10 cellular contexts compared by ENCODE assay signal in genomic region chr13:20713751-20714150, GRCh38. TPM values are rescaled to one million over a fixed set of nuclear protein-coding genes. Genes with fewer than 3 reads are reported as not detected.
DNase-seq lines count a peak whose midpoint lies in the region; TF ChIP-seq lines count a peak whose summit lies in the region.
"Had no signal": no experiment of that assay in that cellular context is flagged by ENCODE, and none has a peak within 500 bp of the region (broad histone marks: within the 10 kb centered on the region; RNA-seq: fewer than 3 reads in every experiment).

No MANE protein-coding gene starts in this region.

- H3K36me3 ChIP-seq in BJ (ENCODE audit: control insufficient read depth, insufficient read depth, low read length) = no peaks in the 10 kb centered on the region
- no peaks in the 10 kb centered on the region for H3K36me3 ChIP-seq in MG63
- H3K36me3 ChIP-seq: neural progenitor cell had no signal

- no peaks in the 10 kb centered on the region for H3K9me3 ChIP-seq in MG63

- H3K9me3 Mint-ChIP-seq in progenitor cell of endocrine pancreas (ENCODE audit: low read depth) (no peaks in the 10 kb centered on the region), type B pancreatic cell (no peaks in the 10 kb centered on the region), endothelial cell (ENCODE audit: unreplicated experiment) (no peaks in the 10 kb centered on the region)
- H3K9me3 Mint-ChIP-seq: neural progenitor cell had no signal

- DNase-seq in BJ (ENCODE audit: low read depth) (peak; percentile 18), MG63 (peak; percentile 74), epidermal melanocyte (ENCODE audit: insufficient read length, low spot score) (peak; percentile 46), posterior vena cava (ENCODE audit: low spot score) (peak; percentile 91), NCI-H2227 treated with DMSO at 0.1 percent for 48 hours (lab: John Stamatoyannopoulos, UW) (no peak), progenitor cell of endocrine pancreas (ENCODE audit: low spot score, unreplicated experiment) (no peak), type B pancreatic cell (ENCODE audit: extremely low spot score, unreplicated experiment) (no peak), endothelial cell (ENCODE audit: low spot score) (no peak)
- DNase-seq: activated CD4-positive, alpha-beta T cell treated with anti-CD3 and anti-CD28 coated beads for 4 hours had no signal

- intact Hi-C loops in posterior vena cava (cut with DNase I) = loop anchor here in 1 of 2 donors (5.0 kb wide), 1 partner anchor 114 kb away; no protein-coding TSS in a partner anchor

- CTCF ChIA-PET in BJ (lab: Yijun Ruan, JAX) = interaction anchor here (0.9 to 3.6 kb wide), 6 partner anchors 9 to 219 kb away, joined by 3 to 23 read pairs (median 11); partner anchors contain the start of gene IL17D

- H3K36me3 Mint-ChIP-seq in progenitor cell of endocrine pancreas (ENCODE audit: insufficient read depth) = no peaks in the 10 kb centered on the region
- H3K36me3 Mint-ChIP-seq in type B pancreatic cell = no peaks in the 10 kb centered on the region
- H3K36me3 Mint-ChIP-seq in endothelial cell (ENCODE audit: low read depth, unreplicated experiment) = no peaks in the 10 kb centered on the region
- H3K36me3 Mint-ChIP-seq: neural progenitor cell had no signal

- H3K27me3 ChIP-seq in BJ (ENCODE audit: control insufficient read depth, insufficient read depth, low read length) (peaks cover 1% of the 10 kb centered on the region; the same call in 1 of the 2 replicates), MG63 (no peaks in the 10 kb centered on the region)
- H3K27me3 ChIP-seq: neural progenitor cell had no signal

- TF ChIP-seq CTCF in BJ (IDR thresholded peaks at IDR 0.05; ENCODE audit: insufficient read depth, low read depth, low read length) (no peak), progenitor cell of endocrine pancreas (IDR thresholded peaks at IDR 0.05; ENCODE audit: unreplicated experiment) (no peak), type B pancreatic cell (conservative IDR thresholded peaks at IDR 0.05) (no peak), endothelial cell (IDR thresholded peaks at IDR 0.05; ENCODE audit: unreplicated experiment) (no peak)

- H3K4me1 Mint-ChIP-seq in progenitor cell of endocrine pancreas (ENCODE audit: low read depth) = peaks cover 2% of the 10 kb centered on the region
- H3K4me1 Mint-ChIP-seq in type B pancreatic cell (ENCODE audit: unreplicated experiment) = peaks cover 14% of the 10 kb centered on the region
- H3K4me1 Mint-ChIP-seq in endothelial cell (ENCODE audit: unreplicated experiment) = peaks cover 2% of the 10 kb centered on the region

- H3K27me3 Mint-ChIP-seq in progenitor cell of endocrine pancreas = peaks cover 19% of the 10 kb centered on the region
- peaks cover 15% of the 10 kb centered on the region for H3K27me3 Mint-ChIP-seq in type B pancreatic cell
- peaks cover 8% of the 10 kb centered on the region for H3K27me3 Mint-ChIP-seq in endothelial cell (ENCODE audit: unreplicated experiment)

- H3K4me3 Mint-ChIP-seq in progenitor cell of endocrine pancreas (ENCODE audit: low read depth) (no peak overlapping the region), type B pancreatic cell (no peak overlapping the region), endothelial cell (ENCODE audit: unreplicated experiment) (no peak overlapping the region)
- H3K4me3 Mint-ChIP-seq: neural progenitor cell had no signal

- POLR2A ChIA-PET in BJ (lab: Charles Lee) = no interaction called here

- no peak overlapping the region for H3K4me3 ChIP-seq in BJ (ENCODE audit: low read depth, low read length)
- no peak overlapping the region for H3K4me3 ChIP-seq in MG63

- H3K27ac Mint-ChIP-seq in progenitor cell of endocrine pancreas (no peak overlapping the region), type B pancreatic cell (no peak overlapping the region), endothelial cell (ENCODE audit: unreplicated experiment) (no peak overlapping the region)
- H3K27ac Mint-ChIP-seq: neural progenitor cell had no signal

RNA-seq across cellular contexts. Expression of gene IL17D, which starts 10.3 kb away (rescaled TPM):
- 0.47 and 0.48 TPM in 2 replicates for polyA plus RNA-seq in BJ (2011; rRNA removed)
- polyA minus RNA-seq in BJ (2011; rRNA and poly(A)+ RNA removed) = 0.09 and 0.26 TPM in 2 replicates
- 2.2 and 3.4 TPM in 2 replicates for total RNA-seq in MG63 (2014; rRNA removed; shearing (Covaris generic); ENCODE audit: low replicate concordance)
- 1 to 10 TPM; 9.2 to 9.8 TPM for total RNA-seq in posterior vena cava
- 6.3 and 6.4 TPM in 2 replicates for total RNA-seq in progenitor cell of endocrine pancreas
- 1.5 and 6.3 TPM in 2 replicates for total RNA-seq in type B pancreatic cell (ENCODE audit: low replicate concordance)
- total RNA-seq in endothelial cell (ENCODE audit: unreplicated experiment) = 2.1 TPM

Comparison
In these comparisons a context has a peak if more than half of its experiments do, and no peak if none do; other contexts are left out.
1. DNase-seq: peak in BJ (single experiment), MG63 (single experiment), epidermal melanocyte (single experiment) and posterior vena cava (single experiment); none in NCI-H2227 treated with DMSO at 0.1 percent for 48 hours (single experiment), progenitor cell of endocrine pancreas (single experiment), type B pancreatic cell (single experiment) and endothelial cell (single experiment).